1 cellular context compared by ENCODE assay signal in genomic region chr2:191748050-191748449, GRCh38.
TF ChIP-seq lines count a peak whose summit lies in the region.

No MANE protein-coding gene starts in this region.

TF ChIP-seq in HepG2, 621 proteins besides CTCF, POLR2A, EP300 and RAD21 (continued from another document):
- TF ChIP-seq, protein P1, sequence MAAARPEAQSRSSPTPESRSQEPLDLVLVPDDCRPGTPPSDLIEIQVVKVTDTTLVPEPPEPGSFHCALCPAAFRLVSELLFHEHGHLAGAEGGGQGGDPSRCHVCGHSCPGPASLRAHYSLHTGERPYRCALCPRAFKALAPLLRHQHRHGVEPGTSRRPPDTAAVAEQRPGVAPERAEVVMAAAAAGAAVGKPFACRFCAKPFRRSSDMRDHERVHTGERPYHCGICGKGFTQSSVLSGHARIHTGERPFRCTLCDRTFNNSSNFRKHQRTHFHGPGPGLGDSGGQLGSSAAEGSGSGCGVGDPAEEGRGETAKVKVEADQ (CRISPR knock-in tag; IDR thresholded peaks at IDR 0.05; ENCODE audit: borderline replicate concordance): no peak
